In the genomic region with DNA sequence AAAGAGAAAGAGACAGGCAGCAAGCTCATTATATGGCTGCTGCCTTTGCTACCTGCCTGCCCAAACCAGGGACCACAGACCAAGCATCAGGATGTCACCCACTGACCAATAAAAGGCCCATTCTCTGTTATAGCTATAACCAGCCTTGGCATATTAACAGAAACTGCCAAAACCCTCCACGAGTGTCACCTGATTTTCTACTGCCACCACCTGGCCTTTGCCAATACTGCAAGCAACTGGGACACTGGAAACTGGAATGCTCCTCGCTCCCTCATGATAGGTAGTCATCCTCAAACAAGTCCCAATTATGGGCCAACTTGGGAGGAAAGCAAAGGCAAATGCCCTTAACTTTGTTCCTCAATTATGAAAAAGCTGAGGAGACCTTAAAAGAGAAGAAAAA, we compare ENCODE assay signal across 9 cellular contexts.
DNase-seq lines count a peak whose midpoint lies in the region; ATAC-seq and TF ChIP-seq lines count a peak whose summit lies in the region.
"Had no signal": no experiment of that assay in that cellular context is flagged by ENCODE, and none has a peak within 500 bp of the region (broad histone marks: within the 10 kb centered on the region; RNA-seq: fewer than 3 reads in every experiment).

No MANE protein-coding gene starts in this region.

- no TSS peak for BruUV-seq in Caco-2 (replicated peaks; lab: Mats Ljungman, UMichigan)

- no peak overlapping the region for H3K4me3 Mint-ChIP-seq in Caco-2 (ENCODE audit: unreplicated experiment)

- H3F3A ChIP-seq in SK-N-SH (replicated peaks; ENCODE audit: insufficient read depth): no peaks in the 10 kb centered on the region

- no peak overlapping the region for H2AFZ ChIP-seq in SK-N-SH (ENCODE audit: low read depth)

- no peaks in the 10 kb centered on the region for H3K27me3 Mint-ChIP-seq in Caco-2 (ENCODE audit: insufficient read depth, unreplicated experiment)

- H3K4me1 ChIP-seq in Caco-2: no peaks in the 10 kb centered on the region
- H3K4me1 ChIP-seq in SK-N-SH (ENCODE audit: control insufficient read depth in 1 of 2, insufficient read depth in 2 of 2, low read depth in 1 of 2, low read length in 1 of 2): no peaks in the 10 kb centered on the region
- H3K4me1 ChIP-seq in upper lobe of right lung: no peaks in the 10 kb centered on the region
- H3K4me1 ChIP-seq: upper lobe of left lung had no signal

- H3K36me3 ChIP-seq in Caco-2 (ENCODE audit: control insufficient read depth, insufficient read depth, low read length) (no peaks in the 10 kb centered on the region), SK-N-SH (replicated peaks in 1 of 2; ENCODE audit: control insufficient read depth in 1 of 2, insufficient read depth in 2 of 2, low read length in 1 of 2) (no peaks in the 10 kb centered on the region), upper lobe of right lung (no peaks in the 10 kb centered on the region)
- H3K36me3 ChIP-seq: upper lobe of left lung had no signal

- H3K9me3 Mint-ChIP-seq in Caco-2 (ENCODE audit: unreplicated experiment): no peaks in the 10 kb centered on the region

- POLR2A ChIA-PET in Caco-2 (lab: Charles Lee): no interaction called here
- POLR2A ChIA-PET in SK-N-SH (lab: Yijun Ruan, JAX): no interaction called here

- DNase-seq in Caco-2 (peak; percentile 28 to 49), SK-N-SH (peak; percentile 11), hepatic stellate cell (ENCODE audit: low spot score) (peak; percentile 12), upper lobe of right lung (no peak), mesenteric fat pad (ENCODE audit: low spot score) (no peak), NCI-H82 treated with DMSO at 0.1 percent for 48 hours (lab: John Stamatoyannopoulos, UW; ENCODE audit: unreplicated experiment) (no peak)
- DNase-seq: upper lobe of left lung had no signal

- no peak overlapping the region for H3K4me2 ChIP-seq in SK-N-SH

- H3K27ac Mint-ChIP-seq in Caco-2 (ENCODE audit: unreplicated experiment): no peak overlapping the region

- CTCF ChIA-PET in Caco-2 (lab: Charles Lee): interaction anchor here (0.8 kb wide), 1 partner anchor 25 kb away, joined by 5 read pairs; no protein-coding TSS in a partner anchor
- CTCF ChIA-PET in SK-N-SH (lab: Yijun Ruan, JAX): interaction anchor here (0.7 to 1.8 kb wide), 6 partner anchors 9 to 412 kb away, joined by 3 to 7 read pairs (median 3); no protein-coding TSS in a partner anchor

- TF ChIP-seq CTCF in Caco-2 (IDR thresholded peaks at IDR 0.05; ENCODE audit: insufficient read depth in 1 of 2, low read depth in 1 of 2, low read length in 1 of 2, severe bottlenecking in 1 of 2, unreplicated experiment in 1 of 2) (peak; percentile 39 to 50), SK-N-SH (IDR thresholded peaks at IDR 0.05) (peak; percentile 67), upper lobe of right lung (IDR thresholded peaks at IDR 0.05) (peak; percentile 73)

- H4K20me1 ChIP-seq in SK-N-SH (ENCODE audit: insufficient read depth): no peaks in the 10 kb centered on the region

- H3K9me2 ChIP-seq in SK-N-SH: no peaks in the 10 kb centered on the region

- H3K4me3 ChIP-seq in Caco-2 (ENCODE audit: low read depth, low read length) (no peak overlapping the region), SK-N-SH (ENCODE audit: low read depth in 2 of 2, low read length in 1 of 2) (no peak overlapping the region), upper lobe of right lung (no peak overlapping the region)
- H3K4me3 ChIP-seq: upper lobe of left lung had no signal

- TF ChIP-seq RAD21 in SK-N-SH (IDR thresholded peaks at IDR 0.05; ENCODE audit: low read length): peak; percentile 50

- H3K4me1 Mint-ChIP-seq in Caco-2 (ENCODE audit: low read depth, unreplicated experiment): no peaks in the 10 kb centered on the region

- H3K36me3 Mint-ChIP-seq in Caco-2 (ENCODE audit: insufficient read depth, unreplicated experiment): no peaks in the 10 kb centered on the region

- no peak overlapping the region for H3K27ac ChIP-seq in SK-N-SH (ENCODE audit: low read depth in 2 of 2, low read length in 1 of 2)
- H3K27ac ChIP-seq in upper lobe of right lung: no peak overlapping the region
- H3K27ac ChIP-seq: upper lobe of left lung had no signal

- intact Hi-C loops in Caco-2 (cut with micrococcal nuclease; ENCODE audit: unreplicated experiment) (loop anchor here (1.0 kb wide), 2 partner anchors 231 to 412 kb away; no protein-coding TSS in a partner anchor), upper lobe of right lung (cut with DNase I) (no loop called here)

- H3K27me3 ChIP-seq in Caco-2 (replicated peaks; ENCODE audit: control insufficient read depth, insufficient read depth, low read length) (no peaks in the 10 kb centered on the region), SK-N-SH (ENCODE audit: insufficient read depth) (no peaks in the 10 kb centered on the region), upper lobe of right lung (no peaks in the 10 kb centered on the region)
- H3K27me3 ChIP-seq: upper lobe of left lung had no signal

- H3K79me2 ChIP-seq in SK-N-SH (ENCODE audit: insufficient read depth): no peaks in the 10 kb centered on the region

- no peak overlapping the region for H3K9ac ChIP-seq in SK-N-SH

- H3K9me3 ChIP-seq in Caco-2 (no peaks in the 10 kb centered on the region), SK-N-SH (no peaks in the 10 kb centered on the region), upper lobe of right lung (no peaks in the 10 kb centered on the region)
- H3K9me3 ChIP-seq: upper lobe of left lung had no signal

- WGBS in SK-N-SH (ENCODE audit: low lambda C conversion rate): 0% methylated on average over 2 of the region's 2 CpGs

- no peak for TF ChIP-seq EP300 in SK-N-SH (IDR thresholded peaks at IDR 0.05; ENCODE audit: borderline replicate concordance in 1 of 2, low read depth in 1 of 2, low read length in 1 of 2)

- ATAC-seq in GM21528 (IDR thresholded peaks at IDR 0.05; ENCODE audit: low FRiP score, unreplicated experiment): peak; percentile 66
- ATAC-seq in upper lobe of right lung: peak; percentile 82
- no peak for ATAC-seq in HG02610 (IDR thresholded peaks at IDR 0.05; ENCODE audit: unreplicated experiment)

TF ChIP-seq in SK-N-SH, 30 proteins besides CTCF, POLR2A, EP300 and RAD21:
- TF ChIP-seq, protein P1, sequence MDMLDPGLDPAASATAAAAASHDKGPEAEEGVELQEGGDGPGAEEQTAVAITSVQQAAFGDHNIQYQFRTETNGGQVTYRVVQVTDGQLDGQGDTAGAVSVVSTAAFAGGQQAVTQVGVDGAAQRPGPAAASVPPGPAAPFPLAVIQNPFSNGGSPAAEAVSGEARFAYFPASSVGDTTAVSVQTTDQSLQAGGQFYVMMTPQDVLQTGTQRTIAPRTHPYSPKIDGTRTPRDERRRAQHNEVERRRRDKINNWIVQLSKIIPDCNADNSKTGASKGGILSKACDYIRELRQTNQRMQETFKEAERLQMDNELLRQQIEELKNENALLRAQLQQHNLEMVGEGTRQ (IDR thresholded peaks at IDR 0.05; ENCODE audit: borderline replicate concordance, low read depth, low read length): no peak
- TF ChIP-seq SMC3 (IDR thresholded peaks at IDR 0.05; ENCODE audit: low read depth, low read length) (peak; percentile 42; the same call in 1 of the 2 replicates), GABPA (IDR thresholded peaks at IDR 0.05; ENCODE audit: low read depth) (no peak), MXI1 (IDR thresholded peaks at IDR 0.05; ENCODE audit: low read depth, low read length) (no peak), POLR2AphosphoS5 (IDR thresholded peaks at IDR 0.05; ENCODE audit: low read depth, low read length) (no peak)
- TF ChIP-seq, protein P2, sequence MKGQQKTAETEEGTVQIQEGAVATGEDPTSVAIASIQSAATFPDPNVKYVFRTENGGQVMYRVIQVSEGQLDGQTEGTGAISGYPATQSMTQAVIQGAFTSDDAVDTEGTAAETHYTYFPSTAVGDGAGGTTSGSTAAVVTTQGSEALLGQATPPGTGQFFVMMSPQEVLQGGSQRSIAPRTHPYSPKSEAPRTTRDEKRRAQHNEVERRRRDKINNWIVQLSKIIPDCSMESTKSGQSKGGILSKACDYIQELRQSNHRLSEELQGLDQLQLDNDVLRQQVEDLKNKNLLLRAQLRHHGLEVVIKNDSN (IDR thresholded peaks at IDR 0.05; ENCODE audit: borderline replicate concordance, low read depth): no peak
- TF ChIP-seq, protein P3, sequence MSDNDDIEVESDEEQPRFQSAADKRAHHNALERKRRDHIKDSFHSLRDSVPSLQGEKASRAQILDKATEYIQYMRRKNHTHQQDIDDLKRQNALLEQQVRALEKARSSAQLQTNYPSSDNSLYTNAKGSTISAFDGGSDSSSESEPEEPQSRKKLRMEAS (IDR thresholded peaks at IDR 0.05; ENCODE audit: low read depth): no peak

Comparison
In these comparisons a context has a peak if more than half of its experiments do, and no peak if none do; other contexts are left out.
1. DNase-seq: peak in Caco-2 (2 of 2), SK-N-SH (single experiment) and hepatic stellate cell (single experiment); none in upper lobe of right lung (single experiment), mesenteric fat pad (single experiment) and NCI-H82 treated with DMSO at 0.1 percent for 48 hours (single experiment).
2. Peak in every context shown above with its lines, with median percentiles within 50 percentile points of each other: CTCF ChIP-seq.